8 cellular contexts compared by ENCODE assay signal in genomic region chr13:80979035-80979641, GRCh38.
DNase-seq lines count a peak whose midpoint lies in the region; ATAC-seq and TF ChIP-seq lines count a peak whose summit lies in the region.

No MANE protein-coding gene starts in this region.

- no peak overlapping the region for H3K27ac ChIP-seq in heart right ventricle

- peaks cover 0 to 10% (median 0%) of the 10 kb centered on the region in 11 donors for H3K9me3 ChIP-seq in heart right ventricle

- peak; percentile 47 for DNase-seq in DMS114 treated with DMSO at 0.1 percent for 48 hours (lab: John Stamatoyannopoulos, UW; ENCODE audit: unreplicated experiment)
- DNase-seq in NCI-H2227 (lab: John Stamatoyannopoulos, UW; ENCODE audit: unreplicated experiment), result peak; percentile 15
- peak; percentile 53 for DNase-seq in activated CD8-positive, alpha-beta T cell treated with anti-CD3 and anti-CD28 coated beads for 36 hours
- DNase-seq in heart right ventricle, result peak in 1 of 2 donors; percentile 44
- DNase-seq in retina, result peak; percentile 56
- DNase-seq in mesenteric fat pad (ENCODE audit: low spot score), result no peak

- intact Hi-C loops in activated CD8-positive, alpha-beta T cell treated with anti-CD3 and anti-CD28 coated beads for 36 hours (cut with micrococcal nuclease), result no loop called here
- intact Hi-C loops in heart right ventricle (cut with DNase I), result loop anchor here in 3 of 10 donors (2.0 to 5.0 kb wide), 2 partner anchors 38 kb away; no protein-coding TSS in a partner anchor

- peak; percentile 87 for TF ChIP-seq CTCF in activated CD8-positive, alpha-beta T cell treated with anti-CD3 and anti-CD28 coated beads for 36 hours (IDR thresholded peaks at IDR 0.05)
- peak; percentile 72 to 94 (median 86) for TF ChIP-seq CTCF in heart right ventricle (IDR thresholded peaks at IDR 0.05)

- no peaks in the 10 kb centered on the region for H3K27me3 Mint-ChIP-seq in activated CD8-positive, alpha-beta T cell treated with anti-CD3 and anti-CD28 coated beads for 36 hours

- no peaks in the 10 kb centered on the region for H3K36me3 ChIP-seq in heart right ventricle

- no peaks in the 10 kb centered on the region for H3K9me3 Mint-ChIP-seq in activated CD8-positive, alpha-beta T cell treated with anti-CD3 and anti-CD28 coated beads for 36 hours

- no peak overlapping the region for H3K27ac Mint-ChIP-seq in activated CD8-positive, alpha-beta T cell treated with anti-CD3 and anti-CD28 coated beads for 36 hours

- no peaks in the 10 kb centered on the region for H3K27me3 ChIP-seq in heart right ventricle

- peaks cover 0 to 3% (median 0%) of the 10 kb centered on the region in 9 donors for H3K4me1 ChIP-seq in heart right ventricle

- H3K4me1 Mint-ChIP-seq in activated CD8-positive, alpha-beta T cell treated with anti-CD3 and anti-CD28 coated beads for 36 hours (ENCODE audit: low read depth), result no peaks in the 10 kb centered on the region

- POLR2A ChIA-PET in activated CD8-positive, alpha-beta T cell treated with anti-CD3 and anti-CD28 coated beads for 36 hours (lab: Charles Lee), result no interaction called here

- WGBS in heart right ventricle, 2 donors, result 42 to 46% methylated on average over 9 of the region's 9 CpGs

- H3K4me3 ChIP-seq in heart right ventricle, result no peak overlapping the region

- CTCF ChIA-PET in activated CD8-positive, alpha-beta T cell treated with anti-CD3 and anti-CD28 coated beads for 36 hours (lab: Charles Lee), result interaction anchor here (0.9 to 1.5 kb wide), 6 partner anchors 9 to 63 kb away, joined by 3 to 10 read pairs (median 3); no protein-coding TSS in a partner anchor

- no peaks in the 10 kb centered on the region for H3K36me3 Mint-ChIP-seq in activated CD8-positive, alpha-beta T cell treated with anti-CD3 and anti-CD28 coated beads for 36 hours (ENCODE audit: low read depth)

- ATAC-seq in GM19025 (IDR thresholded peaks at IDR 0.05; ENCODE audit: low read depth, unreplicated experiment) (peak; percentile 91), HG03097 (IDR thresholded peaks at IDR 0.05; ENCODE audit: low FRiP score, unreplicated experiment) (peak; percentile 91), heart right ventricle (peak in 3 of 8 donors; percentile 37 to 67 (median 55))
- peak; percentile 53 for ATAC-seq in activated CD8-positive, alpha-beta T cell treated with anti-CD3 and anti-CD28 coated beads for 36 hours

- H3K4me3 Mint-ChIP-seq in activated CD8-positive, alpha-beta T cell treated with anti-CD3 and anti-CD28 coated beads for 36 hours, result no peak overlapping the region
